10 cellular contexts compared by ENCODE assay signal in genomic region chr14:93788307-93788556, GRCh38. TPM values are rescaled to one million over a fixed set of nuclear protein-coding genes. Genes with fewer than 3 reads are reported as not detected.
DNase-seq lines count a peak whose midpoint lies in the region; ATAC-seq and TF ChIP-seq lines count a peak whose summit lies in the region.
"Had no signal": no experiment of that assay in that cellular context is flagged by ENCODE, and none has a peak within 500 bp of the region (broad histone marks: within the 10 kb centered on the region; RNA-seq: fewer than 3 reads in every experiment).

Gene PRIMA1, minus strand, starts transcription at chr14:93788485. Its CDS starts 767 bp downstream, at chr14:93787718.

- H3K9me3 ChIP-seq in HUES48 (ENCODE audit: control insufficient read depth, insufficient read depth, low read length) (no peaks in the 10 kb centered on the region), colonic mucosa (no peaks in the 10 kb centered on the region), lung (ENCODE audit: control insufficient read depth in 2 of 2, insufficient read depth in 1 of 2, low read length in 1 of 2) (peaks cover 0 to 7% of the 10 kb centered on the region in 2 donors), subcutaneous abdominal adipose tissue (ENCODE audit: control insufficient read depth in 5 of 5, low read length in 5 of 5) (no peaks in the 10 kb centered on the region)

- TF ChIP-seq CTCF in colonic mucosa (IDR thresholded peaks at IDR 0.05) (no peak), lung (IDR thresholded peaks at IDR 0.05; ENCODE audit: control extremely low read depth, extremely low read depth) (no peak)

- H3K4me1 ChIP-seq in HUES48 (ENCODE audit: control insufficient read depth, insufficient read depth, low read length) (peaks cover 8% of the 10 kb centered on the region), colonic mucosa (no peaks in the 10 kb centered on the region), lung (ENCODE audit: control insufficient read depth in 2 of 2, insufficient read depth in 2 of 2, low read length in 2 of 2) (peaks cover 0 to 8% of the 10 kb centered on the region in 2 donors), subcutaneous abdominal adipose tissue (ENCODE audit: control insufficient read depth in 5 of 5, insufficient read depth in 5 of 5, low read length in 5 of 5) (peaks cover 2 to 17% (median 14%) of the 10 kb centered on the region in 5 donors)

- H3K4me3 ChIP-seq in HUES48 (ENCODE audit: low read depth, low read length), result peak within 1 kb of the TSS; percentile 67
- peak within 1 kb of the TSS; percentile 40 for H3K4me3 ChIP-seq in colonic mucosa
- H3K4me3 ChIP-seq in lung, result peak within 1 kb of the TSS; percentile 7
- H3K4me3 ChIP-seq in subcutaneous abdominal adipose tissue (ENCODE audit: low read depth in 1 of 5, low read length in 5 of 5), result peak within 1 kb of the TSS in 4 of 5 donors; percentile 41 to 69 (median 56)

- peak within 1 kb of the TSS; percentile 8 for H3K27ac ChIP-seq in HUES48 (ENCODE audit: low read depth, low read length)
- H3K27ac ChIP-seq in colonic mucosa, result peak within 1 kb of the TSS; percentile 17
- peak within 1 kb of the TSS in 1 of 2 donors; percentile 84 for H3K27ac ChIP-seq in lung (ENCODE audit: low read depth in 1 of 2, low read length in 1 of 2)
- H3K27ac ChIP-seq in subcutaneous abdominal adipose tissue (ENCODE audit: low read depth, low read length), result no peak within 1 kb of the TSS

- ATAC-seq in lung (ENCODE audit: insufficient read depth, low FRiP score), result no peak
- ATAC-seq in GM21717 (IDR thresholded peaks at IDR 0.05; ENCODE audit: unreplicated experiment), result no peak
- ATAC-seq: activated T-helper 17 cell treated with anti-CD3 and anti-CD28 coated beads, Interleukin-2, amount 50 U/mL, for 72 hours had no signal

- peaks cover 32% of the 10 kb centered on the region for H3K27me3 ChIP-seq in HUES48 (ENCODE audit: control insufficient read depth, insufficient read depth, low read length)
- H3K27me3 ChIP-seq in colonic mucosa, result peaks cover 16% of the 10 kb centered on the region
- peaks cover 25% of the 10 kb centered on the region for H3K27me3 ChIP-seq in lung (ENCODE audit: control insufficient read depth, insufficient read depth)
- peaks cover 3 to 32% (median 3%) of the 10 kb centered on the region in 5 donors for H3K27me3 ChIP-seq in subcutaneous abdominal adipose tissue (ENCODE audit: control insufficient read depth in 5 of 5, insufficient read depth in 4 of 5, low read length in 5 of 5)

- no peak for DNase-seq in colonic mucosa
- DNase-seq in lung (ENCODE audit: low spot score), result no peak
- no peak for DNase-seq in NCI-H2171 (lab: John Stamatoyannopoulos, UW)
- DNase-seq in UCSD-AML1 (lab: John Stamatoyannopoulos, UW; ENCODE audit: unreplicated experiment), result no peak
- no peak for DNase-seq in middle frontal gyrus (ENCODE audit: extremely low spot score, low spot score)

- intact Hi-C loops in colonic mucosa (cut with DNase I), result no loop called here

- WGBS in lung, 2 donors, result 2 to 3% methylated on average over 23 of the region's 23 CpGs

- H3K36me3 ChIP-seq in HUES48 (ENCODE audit: control insufficient read depth, insufficient read depth, low read length) (no peaks in the 10 kb centered on the region), colonic mucosa (no peaks in the 10 kb centered on the region), lung (ENCODE audit: control insufficient read depth in 2 of 2, insufficient read depth in 2 of 2, low read length in 2 of 2) (no peaks in the 10 kb centered on the region), subcutaneous abdominal adipose tissue (ENCODE audit: control insufficient read depth in 5 of 5, insufficient read depth in 5 of 5, low read length in 5 of 5) (no peaks in the 10 kb centered on the region)

- H3K9ac ChIP-seq in HUES48 (ENCODE audit: low read depth, low read length) (peak within 1 kb of the TSS; percentile 43; the same call in 1 of the 2 replicates), colonic mucosa (ENCODE audit: low read depth in 2 of 2, low read length in 2 of 2) (peak within 1 kb of the TSS in 1 of 2 donors; percentile 60), subcutaneous abdominal adipose tissue (ENCODE audit: low read length in 5 of 5) (peak within 1 kb of the TSS in 1 of 5 donors; percentile 32)

RNA-seq across cellular contexts. Expression of gene PRIMA1, which starts in this region (rescaled TPM):
- total RNA-seq in colonic mucosa, result 1 to 10 TPM; 1.2 to 4.4 TPM
- total RNA-seq in lung, result under 1 TPM; 0.40 to 0.65 TPM
- polyA plus RNA-seq in lung, result under 1 TPM; 0.22 to 0.78 TPM
- total RNA-seq: activated T-helper 17 cell treated with anti-CD3 and anti-CD28 coated beads, Interleukin-2, amount 50 U/mL, for 72 hours; G401 had no signal

Comparison
In these comparisons a context has a peak if more than half of its experiments do, and no peak if none do; other contexts are left out.
1. H3K4me3 ChIP-seq: peak in every context shown above with its lines; median percentile 67 in HUES48; 56 in subcutaneous abdominal adipose tissue; 40 in colonic mucosa; 7 in lung.